In the genomic region with DNA sequence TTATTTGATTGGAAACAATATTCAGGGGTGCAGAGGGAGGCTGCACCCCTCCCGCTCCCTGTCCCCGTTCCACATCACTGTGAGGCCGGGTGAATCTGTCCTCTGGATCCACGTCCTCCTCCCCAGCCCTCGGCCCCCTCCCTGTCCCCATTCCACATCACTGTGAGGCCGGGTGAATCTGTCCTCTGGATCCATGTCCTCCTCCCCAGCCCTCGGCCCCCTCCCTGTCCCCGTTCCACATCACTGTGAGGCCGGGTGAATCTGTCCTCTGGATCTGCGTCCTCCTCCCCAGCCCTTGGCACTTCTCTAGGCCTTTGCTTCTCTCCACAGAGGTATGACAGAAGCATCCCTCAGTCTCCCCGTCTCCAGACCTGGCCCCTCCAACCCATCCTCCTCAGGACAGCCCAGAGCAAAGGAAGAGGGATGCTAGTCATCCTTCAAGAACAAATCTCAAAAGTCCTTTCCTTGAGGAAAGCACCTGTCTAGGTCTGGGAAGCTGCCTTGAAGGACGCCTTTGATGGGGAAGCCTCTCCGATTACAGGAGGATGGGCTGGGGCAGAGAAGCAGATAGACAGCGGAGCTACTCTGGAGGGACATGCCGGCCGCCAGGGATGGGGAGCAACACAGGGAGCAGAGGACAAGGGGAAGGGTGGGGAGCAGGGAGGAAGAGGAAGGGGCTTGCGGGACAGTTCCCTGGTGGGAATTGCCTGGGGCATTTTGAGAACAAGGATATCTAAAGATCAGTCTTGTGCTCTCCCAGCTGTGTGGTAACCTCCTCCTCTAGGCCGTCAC, we compare ENCODE assay signal across 18 cellular contexts.
"Had no signal": no experiment of that assay in that cellular context is flagged by ENCODE, and none has a peak within 500 bp of the region (broad histone marks: within the 10 kb centered on the region; RNA-seq: fewer than 3 reads in every experiment).

No MANE protein-coding gene starts in this region.

- H3K79me2 ChIP-seq: hepatocyte had no signal

- H3K27me3 ChIP-seq: hepatocyte, stomach, transverse colon had no signal

- H3K27ac Mint-ChIP-seq: dendritic cell treated with granulocyte-macrophage colony-stimulating factor and Interleukin-4, amounts not matched to agents 40 ng/mL and 50 ng/mL, for 4 days had no signal

- H3K9me3 Mint-ChIP-seq: dendritic cell treated with granulocyte-macrophage colony-stimulating factor and Interleukin-4, amounts not matched to agents 40 ng/mL and 50 ng/mL, for 4 days; effector memory CD8-positive, alpha-beta T cell had no signal

- ATAC-seq: effector memory CD8-positive, alpha-beta T cell; naive thymus-derived CD8-positive, alpha-beta T cell; sciatic nerve had no signal

- H3K4me1 ChIP-seq: stomach had no signal

- H3K4me3 Mint-ChIP-seq: dendritic cell treated with granulocyte-macrophage colony-stimulating factor and Interleukin-4, amounts not matched to agents 40 ng/mL and 50 ng/mL, for 4 days; effector memory CD8-positive, alpha-beta T cell; naive thymus-derived CD8-positive, alpha-beta T cell had no signal

- H3K9me3 ChIP-seq: stomach, thoracic aorta had no signal

- H2AFZ ChIP-seq: hepatocyte had no signal

- H3K4me2 ChIP-seq: hepatocyte had no signal

- DNase-seq: cerebellar nuclear complex; effector memory CD8-positive, alpha-beta T cell; foreskin melanocyte; head of caudate nucleus; mammary epithelial cell; mucosa of descending colon; naive thymus-derived CD8-positive, alpha-beta T cell; stimulated activated CD4-positive, alpha-beta T cell treated with anti-CD3 and anti-CD28 coated beads, Interleukin-2, amount 100 ng/mL, for 24 hours; stimulated activated CD4-positive, alpha-beta T cell treated with anti-CD3 and anti-CD28 coated beads, Interleukin-4, amount 100 ng/mL, for 4 hours; stimulated activated naive CD4-positive, alpha-beta T cell; stomach; substantia nigra; transverse colon had no signal

- H3K27ac ChIP-seq: hepatocyte, neutrophil, stomach, thoracic aorta, transverse colon had no signal

- H3K36me3 ChIP-seq: neutrophil, stomach, thoracic aorta, transverse colon had no signal

- H3K4me3 ChIP-seq: hepatocyte, mucosa of descending colon, stomach, thoracic aorta, transverse colon had no signal
